ENCODE assay signal across 20 cellular contexts in genomic region chr7:42766810-42767423, GRCh38.
DNase-seq lines count a peak whose midpoint lies in the region; FAIRE-seq and TF ChIP-seq lines count a peak whose summit lies in the region.
"Had no signal": no experiment of that assay in that cellular context is flagged by ENCODE, and none has a peak within 500 bp of the region (broad histone marks: within the 10 kb centered on the region; RNA-seq: fewer than 3 reads in every experiment).

No MANE protein-coding gene starts in this region.

- no peak overlapping the region for H3K4me3 ChIP-seq in bronchial epithelial cell (ENCODE audit: low read depth, low read length)
- H3K4me3 ChIP-seq: GM23248 had no signal

- H3K27ac Mint-ChIP-seq in neural crest cell (ENCODE audit: unreplicated experiment) (peak overlapping the region; percentile 5), type B pancreatic cell (no peak overlapping the region), osteocyte (ENCODE audit: unreplicated experiment) (no peak overlapping the region)
- H3K27ac Mint-ChIP-seq: CD4-positive, alpha-beta T cell; HFFc6; IgD-negative memory B cell had no signal

- H3K27me3 ChIP-seq in bronchial epithelial cell (ENCODE audit: control insufficient read depth, insufficient read depth, low read length), result peaks cover 3% of the 10 kb centered on the region

- H3K36me3 Mint-ChIP-seq in neural crest cell (ENCODE audit: low read depth), result no peaks in the 10 kb centered on the region
- H3K36me3 Mint-ChIP-seq in type B pancreatic cell, result peaks cover 3% of the 10 kb centered on the region
- H3K36me3 Mint-ChIP-seq in osteocyte (ENCODE audit: unreplicated experiment), result no peaks in the 10 kb centered on the region

- peak; percentile 62 for FAIRE-seq in bronchial epithelial cell (lab: Jason Lieb, UNC)
- FAIRE-seq: A204.1, D721Med, G401.6, GM12891, GM19239, H54, HTR-8/SVneo had no signal

- peaks cover 9% of the 10 kb centered on the region for H3K9me3 Mint-ChIP-seq in neural crest cell
- peaks cover 16% of the 10 kb centered on the region for H3K9me3 Mint-ChIP-seq in type B pancreatic cell
- no peaks in the 10 kb centered on the region for H3K9me3 Mint-ChIP-seq in osteocyte (ENCODE audit: unreplicated experiment)
- H3K9me3 Mint-ChIP-seq: CD4-positive, alpha-beta T cell; HFFc6 had no signal

- TF ChIP-seq CTCF in bronchial epithelial cell (IDR thresholded peaks at IDR 0.05; ENCODE audit: insufficient read depth, low read length, severe bottlenecking), result no peak
- TF ChIP-seq CTCF in neural crest cell (conservative IDR thresholded peaks at IDR 0.05), result no peak
- no peak for TF ChIP-seq CTCF in type B pancreatic cell (conservative IDR thresholded peaks at IDR 0.05)
- no peak for TF ChIP-seq CTCF in osteocyte (IDR thresholded peaks at IDR 0.05)

- H3K4me1 Mint-ChIP-seq in neural crest cell, result peaks cover 17% of the 10 kb centered on the region
- H3K4me1 Mint-ChIP-seq in type B pancreatic cell (ENCODE audit: unreplicated experiment), result peaks cover 42% of the 10 kb centered on the region
- peaks cover 8% of the 10 kb centered on the region for H3K4me1 Mint-ChIP-seq in osteocyte (ENCODE audit: unreplicated experiment)

- H3K27me3 Mint-ChIP-seq in neural crest cell (ENCODE audit: low read depth) (no peaks in the 10 kb centered on the region), type B pancreatic cell (peaks cover 20% of the 10 kb centered on the region), osteocyte (ENCODE audit: unreplicated experiment) (peaks cover 56% of the 10 kb centered on the region)

- H3K36me3 ChIP-seq in bronchial epithelial cell (ENCODE audit: control insufficient read depth, insufficient read depth, low read length), result no peaks in the 10 kb centered on the region

- no peak overlapping the region for H3K4me3 Mint-ChIP-seq in neural crest cell
- peak overlapping the region; percentile 21 for H3K4me3 Mint-ChIP-seq in type B pancreatic cell
- H3K4me3 Mint-ChIP-seq in osteocyte (ENCODE audit: unreplicated experiment), result no peak overlapping the region
- H3K4me3 Mint-ChIP-seq: CD4-positive, alpha-beta T cell; HFFc6; IgD-negative memory B cell had no signal

- no peak for DNase-seq in bronchial epithelial cell (ENCODE audit: low read depth)
- no peak for DNase-seq in neural crest cell (ENCODE audit: low read depth, low spot score)
- DNase-seq in type B pancreatic cell (ENCODE audit: extremely low spot score, unreplicated experiment), result no peak
- no peak for DNase-seq in activated CD4-positive, alpha-beta T cell treated with anti-CD3 and anti-CD28 coated beads, Interleukin-2, amount 50 U/mL, for 48 hours
- DNase-seq in activated naive CD4-positive, alpha-beta T cell treated with Interleukin-2 at 50 U/mL for 16 hours, result no peak
- DNase-seq in osteocyte (ENCODE audit: extremely low spot score, unreplicated experiment), result no peak
- DNase-seq: ACHN; Caco-2; CD4-positive, alpha-beta T cell; GM23248; HCEC 1CT; HFFc6 had no signal
